Comparison of ENCODE assay signal across 16 cellular contexts in genomic region chr1:80893140-80893539, GRCh38.
DNase-seq lines count a peak whose midpoint lies in the region; ATAC-seq, FAIRE-seq and TF ChIP-seq lines count a peak whose summit lies in the region.
"Had no signal": no experiment of that assay in that cellular context is flagged by ENCODE, and none has a peak within 500 bp of the region (broad histone marks: within the 10 kb centered on the region; RNA-seq: fewer than 3 reads in every experiment).

No MANE protein-coding gene starts in this region.

- no CpG with 5 or more reads among the region's 2 CpGs for WGBS in neuronal stem cell (ENCODE audit: extremely low coverage in 2 of 2, insufficient read length in 2 of 2, insufficient replicate concordance in 1 of 2), 2 donors
- WGBS in stomach, 5 donors: 39 to 68% (median 58%) methylated on average over 2 of the region's 2 CpGs

- no peak overlapping the region for H4K91ac ChIP-seq in neuronal stem cell (ENCODE audit: low read depth, low read length, poor library complexity)

- no peaks in the 10 kb centered on the region for H3K27me3 ChIP-seq in neuronal stem cell (ENCODE audit: control insufficient read depth in 3 of 3, insufficient read depth in 3 of 3, low read depth in 1 of 3, low read length in 3 of 3)
- H3K27me3 ChIP-seq in stomach: no peaks in the 10 kb centered on the region
- H3K27me3 ChIP-seq: ascending aorta, pancreas had no signal

- no peak overlapping the region for H3K14ac ChIP-seq in neuronal stem cell (ENCODE audit: low read length)

- no peak overlapping the region for H2BK5ac ChIP-seq in neuronal stem cell (ENCODE audit: low read length)

- H3K4me3 ChIP-seq in neuronal stem cell (ENCODE audit: low read length in 2 of 2): no peak overlapping the region
- H3K4me3 ChIP-seq in stomach: no peak overlapping the region
- H3K4me3 ChIP-seq: ascending aorta, pancreas had no signal

- H3K4me1 ChIP-seq in neuronal stem cell (ENCODE audit: control insufficient read depth in 2 of 2, insufficient read depth in 1 of 2, low read depth in 1 of 2, low read length in 2 of 2) (peaks cover 4 to 10% of the 10 kb centered on the region in 2 donors), stomach (peaks cover 0 to 14% (median 5%) of the 10 kb centered on the region in 4 donors)
- H3K4me1 ChIP-seq: pancreas had no signal

- H2BK12ac ChIP-seq in neuronal stem cell (ENCODE audit: low read length): no peak overlapping the region

- no peak overlapping the region for H2AK5ac ChIP-seq in neuronal stem cell (ENCODE audit: low read depth, low read length)

- TF ChIP-seq CTCF in stomach (IDR thresholded peaks at IDR 0.05): no peak

- H3K18ac ChIP-seq in neuronal stem cell (ENCODE audit: low read length): no peak overlapping the region

- H3K23ac ChIP-seq in neuronal stem cell (ENCODE audit: low read depth, low read length, poor library complexity): no peak overlapping the region

- peak overlapping the region; percentile 86 for H2AFZ ChIP-seq in neuronal stem cell (ENCODE audit: low read length)

- H3K9me3 ChIP-seq in neuronal stem cell (replicated peaks in 1 of 2; ENCODE audit: control insufficient read depth in 2 of 2, insufficient read depth in 1 of 2, low read depth in 1 of 2, low read length in 2 of 2): no peaks in the 10 kb centered on the region
- no peaks in the 10 kb centered on the region for H3K9me3 ChIP-seq in stomach
- H3K9me3 ChIP-seq: ascending aorta, pancreas had no signal

- no peak for TF ChIP-seq POLR2A in stomach (IDR thresholded peaks at IDR 0.05)

- no peak overlapping the region for H4K8ac ChIP-seq in neuronal stem cell (ENCODE audit: low read depth, low read length)

- peak; percentile 83 for FAIRE-seq in endometrium (lab: Jason Lieb, UNC)

- ATAC-seq in GM18499 (IDR thresholded peaks at IDR 0.05; ENCODE audit: insufficient read depth, unreplicated experiment) (peak; percentile 54), HG03432 (IDR thresholded peaks at IDR 0.05; ENCODE audit: unreplicated experiment) (peak; percentile 69), GM19455 (IDR thresholded peaks at IDR 0.05; ENCODE audit: unreplicated experiment) (no peak)
- ATAC-seq: activated CD8-positive, alpha-beta T cell treated with anti-CD3 and anti-CD28 coated beads, Interleukin-2, amount 10 ng/mL, durations not matched to agents 7 days and 5 days; SK-N-SH treated with all-trans-retinoic acid at 6 μM for 48 hours had no signal

- no peak for TF ChIP-seq EP300 in stomach (IDR thresholded peaks at IDR 0.05)

- no peak overlapping the region for H3K9ac ChIP-seq in neuronal stem cell (ENCODE audit: low read depth, low read length, poor library complexity)

- H2BK120ac ChIP-seq in neuronal stem cell (ENCODE audit: low read depth, low read length): no peak overlapping the region

- H3K4me2 ChIP-seq in neuronal stem cell (ENCODE audit: insufficient read depth, low read length, poor library complexity, severe bottlenecking): no peak overlapping the region

- H3K27ac ChIP-seq in neuronal stem cell (replicated peaks; ENCODE audit: low read length) (no peak overlapping the region), stomach (no peak overlapping the region)
- H3K27ac ChIP-seq: ascending aorta, pancreas had no signal

- intact Hi-C loops in stomach (cut with DNase I; ENCODE audit: low total_unique reads): no loop called here

- H2BK15ac ChIP-seq in neuronal stem cell (ENCODE audit: low read length): no peak overlapping the region

- DNase-seq in neuronal stem cell (ENCODE audit: low spot score) (no peak), NK-92 (lab: John Stamatoyannopoulos, UW; ENCODE audit: unreplicated experiment) (no peak), stomach (no peak), mesenteric fat pad (ENCODE audit: low spot score) (no peak)
- DNase-seq: activated CD8-positive, alpha-beta T cell treated with anti-CD3 and anti-CD28 coated beads, Interleukin-2, amount 10 ng/mL, durations not matched to agents 7 days and 5 days; dermis blood vessel endothelial cell; GF-D8; NCI-H1092; NCI-H2227 treated with DMSO at 0.1 percent for 48 hours; pancreas had no signal

- H3K36me3 ChIP-seq in neuronal stem cell (replicated peaks in 1 of 2; ENCODE audit: control insufficient read depth in 2 of 2, insufficient read depth in 2 of 2, low read length in 2 of 2) (no peaks in the 10 kb centered on the region), stomach (no peaks in the 10 kb centered on the region)
- H3K36me3 ChIP-seq: ascending aorta, pancreas had no signal

- no peak overlapping the region for H3K4ac ChIP-seq in neuronal stem cell (ENCODE audit: low read length)

- no peaks in the 10 kb centered on the region for H3K79me1 ChIP-seq in neuronal stem cell (ENCODE audit: low read depth, low read length)
